Comparison of ENCODE assay signal across 13 cellular contexts in the genomic region with DNA sequence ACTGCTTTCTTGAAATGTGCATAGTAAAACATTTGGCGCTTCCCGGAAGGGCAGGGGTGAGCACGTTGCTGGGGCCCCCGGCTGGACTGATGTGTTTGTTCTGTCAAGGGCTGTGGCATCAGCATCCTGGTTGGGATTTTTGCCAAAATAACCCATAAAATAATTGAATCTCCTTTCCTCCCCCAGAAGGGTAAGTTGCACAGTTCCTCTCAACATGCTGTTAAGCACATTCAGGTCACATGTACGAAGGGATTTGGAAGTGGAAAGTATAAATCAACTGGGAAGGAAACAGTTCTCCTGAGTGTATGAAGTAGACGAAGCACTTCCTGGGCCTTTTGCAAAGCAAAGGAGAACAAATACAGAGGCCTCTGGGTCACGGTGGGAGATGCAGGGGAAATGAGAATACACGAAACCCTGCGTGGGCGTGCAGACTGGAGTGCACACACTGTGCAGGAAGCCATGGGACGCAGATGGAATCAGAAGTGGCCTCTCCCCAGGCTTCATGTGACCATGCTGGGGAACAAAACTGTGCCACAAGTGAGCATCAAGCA.
DNase-seq lines count a peak whose midpoint lies in the region; ATAC-seq, FAIRE-seq and TF ChIP-seq lines count a peak whose summit lies in the region.
"Had no signal": no experiment of that assay in that cellular context is flagged by ENCODE, and none has a peak within 500 bp of the region (broad histone marks: within the 10 kb centered on the region; RNA-seq: fewer than 3 reads in every experiment).

No MANE protein-coding gene starts in this region.

- H3K79me2 ChIP-seq in Loucy (ENCODE audit: insufficient read depth, low read length) = no peaks in the 10 kb centered on the region

- H4K91ac ChIP-seq in neuronal stem cell (ENCODE audit: low read depth, low read length, poor library complexity) = no peak overlapping the region

- H2BK15ac ChIP-seq in neuronal stem cell (ENCODE audit: low read length) = no peak overlapping the region

- H3K4me1 ChIP-seq in Loucy (ENCODE audit: insufficient read depth, low read length, poor library complexity, severe bottlenecking) (peaks cover 26% of the 10 kb centered on the region), neuronal stem cell (ENCODE audit: control insufficient read depth in 2 of 2, insufficient read depth in 1 of 2, low read depth in 1 of 2, low read length in 2 of 2) (peaks cover 5 to 16% of the 10 kb centered on the region in 2 donors)

- no peak for TF ChIP-seq CTCF in Loucy (conservative IDR thresholded peaks at IDR 0.05; ENCODE audit: low read length)

- H3K9ac ChIP-seq in Loucy (ENCODE audit: low read depth, low read length, poor library complexity, severe bottlenecking) = peak overlapping the region; percentile 8
- no peak overlapping the region for H3K9ac ChIP-seq in neuronal stem cell (ENCODE audit: low read depth, low read length, poor library complexity)

- no peak overlapping the region for H4K8ac ChIP-seq in neuronal stem cell (ENCODE audit: low read depth, low read length)

- H3K27me3 ChIP-seq in Loucy (ENCODE audit: insufficient read depth, low read length, poor library complexity, severe bottlenecking) = no peaks in the 10 kb centered on the region
- H3K27me3 ChIP-seq in neuronal stem cell (ENCODE audit: control insufficient read depth in 3 of 3, insufficient read depth in 3 of 3, low read depth in 1 of 3, low read length in 3 of 3) = no peaks in the 10 kb centered on the region

- no peaks in the 10 kb centered on the region for H4K20me1 ChIP-seq in Loucy (ENCODE audit: insufficient read depth, low read length, poor library complexity, severe bottlenecking)

- no peak for TF ChIP-seq POLR2A in GM12891 (IDR thresholded peaks at IDR 0.05; ENCODE audit: low read depth, low read length)

- H3K9me3 ChIP-seq in Loucy (ENCODE audit: insufficient read depth, low read depth, low read length) = no peaks in the 10 kb centered on the region
- peaks cover 0 to 2% of the 10 kb centered on the region in 2 donors for H3K9me3 ChIP-seq in neuronal stem cell (replicated peaks in 1 of 2; ENCODE audit: control insufficient read depth in 2 of 2, insufficient read depth in 1 of 2, low read depth in 1 of 2, low read length in 2 of 2)

- H2BK12ac ChIP-seq in neuronal stem cell (ENCODE audit: low read length) = peak overlapping the region; percentile 43

- ATAC-seq in GM21723 (IDR thresholded peaks at IDR 0.05; ENCODE audit: unreplicated experiment) (no peak), HG03108 (IDR thresholded peaks at IDR 0.05; ENCODE audit: unreplicated experiment) (no peak)
- ATAC-seq: HCT116 had no signal

- H3K36me3 ChIP-seq in Loucy (ENCODE audit: insufficient read depth, low read length) (no peaks in the 10 kb centered on the region), neuronal stem cell (replicated peaks in 1 of 2; ENCODE audit: control insufficient read depth in 2 of 2, insufficient read depth in 2 of 2, low read length in 2 of 2) (no peaks in the 10 kb centered on the region)

- H3K9me2 ChIP-seq in Loucy (replicated peaks; ENCODE audit: low read depth, low read length) = no peaks in the 10 kb centered on the region

- peak overlapping the region; percentile 64 for H2AFZ ChIP-seq in Loucy (ENCODE audit: low read length)
- peak overlapping the region; percentile 70 for H2AFZ ChIP-seq in neuronal stem cell (ENCODE audit: low read length)

- H3K4me3 ChIP-seq in Loucy (ENCODE audit: low read length, poor library complexity, severe bottlenecking) = no peak overlapping the region
- H3K4me3 ChIP-seq in neuronal stem cell (ENCODE audit: low read length in 2 of 2) = no peak overlapping the region

- H3K79me1 ChIP-seq in neuronal stem cell (ENCODE audit: low read depth, low read length) = no peaks in the 10 kb centered on the region

- no peak overlapping the region for H3K14ac ChIP-seq in neuronal stem cell (ENCODE audit: low read length)

- WGBS in neuronal stem cell (ENCODE audit: extremely low coverage in 2 of 2, insufficient read length in 2 of 2, insufficient replicate concordance in 1 of 2), 2 donors = no CpG with 5 or more reads among the region's 11 CpGs

- H2BK5ac ChIP-seq in neuronal stem cell (ENCODE audit: low read length) = no peak overlapping the region

- peak; percentile 62 for FAIRE-seq in GM12891 (lab: Jason Lieb, UNC)
- FAIRE-seq: GM19239 had no signal

- DNase-seq in GM12891 (ENCODE audit: insufficient read length, low spot score) (no peak), dermis blood vessel endothelial cell (peak; percentile 69), neuronal stem cell (ENCODE audit: low spot score) (no peak)
- no peak for DNase-seq in central memory CD4-positive, alpha-beta T cell
- DNase-seq: activated CD4-positive, alpha-beta T cell treated with anti-CD3 and anti-CD28 coated beads, Interleukin-2, amount 50 U/mL, for 4 hours; activated effector memory CD4-positive, alpha-beta T cell treated with anti-CD3 and anti-CD28 coated beads, Interleukin-2, amount 50 U/mL, for 16 hours; NCI-H187; NK-92 treated with Interleukin-12 subunit alpha and Interleukin-12 subunit beta, amount 100 ng/mL, for 24 hours had no signal

- H3F3A ChIP-seq in Loucy (ENCODE audit: low read depth) = no peaks in the 10 kb centered on the region

- H3K4me2 ChIP-seq in Loucy (ENCODE audit: low read depth, low read length, poor library complexity, severe bottlenecking) (no peak overlapping the region), neuronal stem cell (ENCODE audit: insufficient read depth, low read length, poor library complexity, severe bottlenecking) (no peak overlapping the region)

- H2AK5ac ChIP-seq in neuronal stem cell (ENCODE audit: low read depth, low read length) = peak overlapping the region; percentile 95

- no peak overlapping the region for H2BK120ac ChIP-seq in neuronal stem cell (ENCODE audit: low read depth, low read length)

- H3K18ac ChIP-seq in neuronal stem cell (ENCODE audit: low read length) = peak overlapping the region; percentile 5

- no peak overlapping the region for H3K27ac ChIP-seq in neuronal stem cell (replicated peaks; ENCODE audit: low read length)

- H3K4ac ChIP-seq in neuronal stem cell (ENCODE audit: low read length) = no peak overlapping the region

- peak overlapping the region; percentile 8 for H3K23ac ChIP-seq in neuronal stem cell (ENCODE audit: low read depth, low read length, poor library complexity)

TF ChIP-seq in GM12891, 5 proteins besides CTCF, POLR2A, EP300 and RAD21:
- TF ChIP-seq SPI1 (IDR thresholded peaks at IDR 0.05; ENCODE audit: low read depth, low read length) (peak; percentile 47; the same call in 1 of the 2 replicates), POLR2AphosphoS5 (IDR thresholded peaks at IDR 0.05; ENCODE audit: low read depth, low read length) (no peak)
